ENCODE assay signal across 8 cellular contexts in genomic region chrX:41333994-41334865, GRCh38. TPM values are rescaled to one million over a fixed set of nuclear protein-coding genes. Genes with fewer than 3 reads are reported as not detected.
DNase-seq lines count a peak whose midpoint lies in the region; ATAC-seq, FAIRE-seq and TF ChIP-seq lines count a peak whose summit lies in the region.

TSS of gene DDX3X (plus strand) at chrX:41334162. CDS start at chrX:41334253, 91 bp downstream.

- ATAC-seq in A549 (peak; percentile 66 to 70), GM18519 (IDR thresholded peaks at IDR 0.05; ENCODE audit: low FRiP score, unreplicated experiment) (peak; percentile 55), HG03066 (IDR thresholded peaks at IDR 0.05; ENCODE audit: low read depth, unreplicated experiment) (peak; percentile 53)

- DNase-seq in A549 (ENCODE audit: low read depth in 1 of 2, low spot score in 1 of 2) (peak; percentile 58 to 91), NCI-H2171 (lab: John Stamatoyannopoulos, UW) (peak; percentile 65), cerebellar cortex (ENCODE audit: low spot score) (peak; percentile 62), kidney epithelial cell (ENCODE audit: low read depth) (peak; percentile 31)
- DNase-seq in activated CD4-positive, CD25-positive, alpha-beta regulatory T cell treated with anti-CD3 and anti-CD28 coated beads, Interleukin-2, amount 50 U/mL, for 72 hours = peak; percentile 93
- peak; percentile 74 to 84 for DNase-seq in stimulated activated CD4-positive, alpha-beta T cell treated with anti-CD3 and anti-CD28 coated beads, Interleukin-15, amount 100 ng/mL, for 48 hours (ENCODE audit: low read depth in 2 of 2)

- H3K36me3 ChIP-seq in kidney epithelial cell (ENCODE audit: control insufficient read depth, insufficient read depth, low read length) = peaks cover 1% of the 10 kb centered on the region

- H3K4me1 ChIP-seq in A549 = peaks cover 25% of the 10 kb centered on the region

- peak within 1 kb of the TSS; percentile 95 for H3K4me3 ChIP-seq in A549
- H3K4me3 ChIP-seq in kidney epithelial cell (ENCODE audit: low read depth, low read length) = peak within 1 kb of the TSS; percentile 93

- TF ChIP-seq EP300 in A549 (IDR thresholded peaks at IDR 0.05) = no peak

- TF ChIP-seq CTCF in A549 (IDR thresholded peaks at IDR 0.05) (no peak), kidney epithelial cell (IDR thresholded peaks at IDR 0.05; ENCODE audit: insufficient read depth, low read length, poor library complexity, severe bottlenecking) (peak; percentile 13)

- FAIRE-seq in A549 (lab: Jason Lieb, UNC) = no peak

- no peak; a peak in 1 of 5 replicates for TF ChIP-seq RAD21 in A549 (conservative IDR thresholded peaks at IDR 0.05 in 1 of 2, IDR thresholded peaks at IDR 0.05 in 1 of 2)

- no peaks in the 10 kb centered on the region for H3K27me3 ChIP-seq in kidney epithelial cell (ENCODE audit: control insufficient read depth, insufficient read depth, low read length)

- 0% methylated on average over 1 of the region's 83 CpGs for WGBS in A549 (ENCODE audit: missing lambda C conversion rate)

- peak; percentile 99 for TF ChIP-seq POLR2A in A549 (IDR thresholded peaks at IDR 0.05; ENCODE audit: low read length)

- peak within 1 kb of the TSS; percentile 96 for H3K4me2 ChIP-seq in A549

- POLR2A ChIA-PET in A549 (lab: Yijun Ruan, JAX) = interaction anchor here (0.7 to 1.4 kb wide), 9 partner anchors 17 to 307 kb away, joined by 3 to 19 read pairs (median 5); no protein-coding TSS in a partner anchor

- H3K27ac ChIP-seq in A549 = peak within 1 kb of the TSS; percentile 97 to 100

- CTCF ChIA-PET in A549 (lab: Yijun Ruan, JAX) = interaction anchor here (0.7 kb wide), 1 partner anchor 104 kb away, joined by 3 read pairs; no protein-coding TSS in a partner anchor

- H3K9me3 ChIP-seq in A549 = no peaks in the 10 kb centered on the region

TF ChIP-seq in A549, 52 proteins besides CTCF, POLR2A, EP300 and RAD21 (continues in another document):
- TF ChIP-seq JUNB (IDR thresholded peaks at IDR 0.05) = no peak
- TF ChIP-seq RCOR1 (IDR thresholded peaks at IDR 0.05; ENCODE audit: low read depth, low read length) = no peak
- TF ChIP-seq CBX2 (IDR thresholded peaks at IDR 0.05; ENCODE audit: borderline replicate concordance, low read depth) = no peak
- TF ChIP-seq BHLHE40 (IDR thresholded peaks at IDR 0.05; ENCODE audit: low read depth, low read length) = no peak
- TF ChIP-seq HEYL (CRISPR knock-in tag; IDR thresholded peaks at IDR 0.05) = no peak
- no peak for TF ChIP-seq EHMT2 (IDR thresholded peaks at IDR 0.05; ENCODE audit: low read depth)
- TF ChIP-seq ZC3H11A (IDR thresholded peaks at IDR 0.05) = no peak
- TF ChIP-seq FOXS1 (CRISPR knock-in tag; IDR thresholded peaks at IDR 0.05) = no peak
- TF ChIP-seq POLR2AphosphoS2 (conservative IDR thresholded peaks at IDR 0.05; ENCODE audit: low read length) = no peak; the same call in 1 of the 2 replicates
- TF ChIP-seq, protein P1, sequence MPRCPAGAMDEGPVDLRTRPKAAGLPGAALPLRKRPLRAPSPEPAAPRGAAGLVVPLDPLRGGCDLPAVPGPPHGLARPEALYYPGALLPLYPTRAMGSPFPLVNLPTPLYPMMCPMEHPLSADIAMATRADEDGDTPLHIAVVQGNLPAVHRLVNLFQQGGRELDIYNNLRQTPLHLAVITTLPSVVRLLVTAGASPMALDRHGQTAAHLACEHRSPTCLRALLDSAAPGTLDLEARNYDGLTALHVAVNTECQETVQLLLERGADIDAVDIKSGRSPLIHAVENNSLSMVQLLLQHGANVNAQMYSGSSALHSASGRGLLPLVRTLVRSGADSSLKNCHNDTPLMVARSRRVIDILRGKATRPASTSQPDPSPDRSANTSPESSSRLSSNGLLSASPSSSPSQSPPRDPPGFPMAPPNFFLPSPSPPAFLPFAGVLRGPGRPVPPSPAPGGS (IDR thresholded peaks at IDR 0.05) = peak; percentile 94; the same call in 2 of the 3 replicates
- TF ChIP-seq ZSCAN20 (CRISPR knock-in tag; IDR thresholded peaks at IDR 0.05) = no peak
- no peak for TF ChIP-seq MAZ (IDR thresholded peaks at IDR 0.05; ENCODE audit: borderline replicate concordance, low read depth, low read length)
- 0 out of 2 replicates have a peak, but pooled peaks have one; percentile 10 for TF ChIP-seq GATA3 (IDR thresholded peaks at IDR 0.05; ENCODE audit: borderline replicate concordance)
- TF ChIP-seq ZFP36 (IDR thresholded peaks at IDR 0.05; ENCODE audit: borderline replicate concordance, partially characterized antibody) = no peak
- peak; percentile 23; the same call in 1 of the 2 replicates for TF ChIP-seq HMGXB4 (CRISPR knock-in tag; IDR thresholded peaks at IDR 0.05; ENCODE audit: borderline replicate concordance)
- no peak for TF ChIP-seq CHD2 (IDR thresholded peaks at IDR 0.05; ENCODE audit: low read length, partially characterized antibody)
- no peak for TF ChIP-seq MYC (IDR thresholded peaks at IDR 0.05; ENCODE audit: borderline replicate concordance, low read length)
- TF ChIP-seq NPAS2 (CRISPR knock-in tag; IDR thresholded peaks at IDR 0.05; ENCODE audit: borderline replicate concordance) = no peak
- TF ChIP-seq ELK1 (IDR thresholded peaks at IDR 0.05; ENCODE audit: low read depth, low read length) = no peak
- no peak for TF ChIP-seq KDM5A (IDR thresholded peaks at IDR 0.05)
- TF ChIP-seq SMC3 (IDR thresholded peaks at IDR 0.05) = no peak
- TF ChIP-seq EHF (CRISPR knock-in tag; IDR thresholded peaks at IDR 0.05) = no peak
- no peak for TF ChIP-seq NFE2L2 (conservative IDR thresholded peaks at IDR 0.05; ENCODE audit: low read length)
- no peak for TF ChIP-seq HES2 (IDR thresholded peaks at IDR 0.05)
- no peak for TF ChIP-seq RARB (CRISPR knock-in tag; IDR thresholded peaks at IDR 0.05)
- peak; percentile 63 to 90; a peak in 4 of 5 replicates for TF ChIP-seq JUN (IDR thresholded peaks at IDR 0.05)
- TF ChIP-seq, protein P2, sequence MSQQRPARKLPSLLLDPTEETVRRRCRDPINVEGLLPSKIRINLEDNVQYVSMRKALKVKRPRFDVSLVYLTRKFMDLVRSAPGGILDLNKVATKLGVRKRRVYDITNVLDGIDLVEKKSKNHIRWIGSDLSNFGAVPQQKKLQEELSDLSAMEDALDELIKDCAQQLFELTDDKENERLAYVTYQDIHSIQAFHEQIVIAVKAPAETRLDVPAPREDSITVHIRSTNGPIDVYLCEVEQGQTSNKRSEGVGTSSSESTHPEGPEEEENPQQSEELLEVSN (IDR thresholded peaks at IDR 0.05; ENCODE audit: borderline replicate concordance, low read depth) = no peak
- peak; percentile 58; the same call in 1 of the 2 replicates for TF ChIP-seq HOXA7 (CRISPR knock-in tag; IDR thresholded peaks at IDR 0.05)
- no peak; the same call in 1 of the 2 replicates for TF ChIP-seq MAX (IDR thresholded peaks at IDR 0.05)
- TF ChIP-seq RFX5 (IDR thresholded peaks at IDR 0.05) = no peak
- peak; percentile 36; the same call in 1 of the 2 replicates for TF ChIP-seq TP53 (CRISPR knock-in tag; IDR thresholded peaks at IDR 0.05)
- TF ChIP-seq RNF2 (IDR thresholded peaks at IDR 0.05; ENCODE audit: borderline replicate concordance, low read depth) = no peak
- TF ChIP-seq ZNF302 (CRISPR knock-in tag; IDR thresholded peaks at IDR 0.05) = no peak

RNA-seq across cellular contexts. Expression of gene DDX3X, which starts in this region (rescaled TPM):
- polyA plus RNA-seq in A549 (2011; rRNA removed) (187 and 216 TPM in 2 replicates), A549 (2017; fragmentation: RNase III; extraction: RNeasy Plus Mini Kit Qiagen cat#74134 plus additional on column Dnase treatment) (341 to 390 TPM (median 371 TPM) in 3 replicates)
- 32.5 and 46.8 TPM in 2 replicates for polyA plus RNA-seq in A549 (2012; cell fraction: cytosol; rRNA removed)
- polyA plus RNA-seq in A549 (2012; cell fraction: nucleus; rRNA removed) = 36.6 and 60.0 TPM in 2 replicates
- polyA minus RNA-seq in A549 (2011; rRNA and poly(A)+ RNA removed) = 205 and 251 TPM in 2 replicates
- total RNA-seq in kidney epithelial cell = 184 and 188 TPM in 2 replicates

Comparison
In these comparisons a context has a peak if more than half of its experiments do, and no peak if none do; other contexts are left out.
1. Peak in every context shown above with its lines: DNase-seq, ATAC-seq, H3K4me3 ChIP-seq and H3K27ac ChIP-seq.
2. DNase-seq: peak in every context shown above with its lines; median percentile 93 in activated CD4-positive, CD25-positive, alpha-beta regulatory T cell treated with anti-CD3 and anti-CD28 coated beads, Interleukin-2, amount 50 U/mL, for 72 hours; 79 in stimulated activated CD4-positive, alpha-beta T cell treated with anti-CD3 and anti-CD28 coated beads, Interleukin-15, amount 100 ng/mL, for 48 hours; 74 in A549; 65 in NCI-H2171; 62 in cerebellar cortex; 31 in kidney epithelial cell.